6 cellular contexts compared by ENCODE assay signal in the genomic region with DNA sequence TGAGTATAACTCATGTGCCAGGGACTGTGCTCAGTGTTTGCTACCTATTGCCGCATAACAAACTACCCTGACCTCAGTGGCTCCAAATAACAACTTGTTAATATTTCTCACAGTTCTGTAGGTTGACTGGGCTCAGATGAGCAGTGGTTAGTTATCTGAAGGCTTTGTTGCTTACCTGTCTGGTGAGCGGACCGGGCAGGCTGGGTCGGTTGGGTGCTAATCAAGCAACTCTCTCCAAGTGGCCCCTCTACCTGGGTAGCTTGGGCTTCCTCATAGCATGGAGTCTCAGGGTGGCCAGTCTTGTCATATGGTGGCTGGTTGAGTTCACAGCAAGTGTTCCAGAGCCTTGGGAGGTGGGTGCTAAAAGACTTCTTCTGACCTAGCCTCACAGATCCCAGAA.
"Had no signal": no experiment of that assay in that cellular context is flagged by ENCODE, and none has a peak within 500 bp of the region (broad histone marks: within the 10 kb centered on the region; RNA-seq: fewer than 3 reads in every experiment).

No MANE protein-coding gene starts in this region.

- H3K4me3 ChIP-seq: GM23248, K562 had no signal

- DNase-seq: GM23248, GOT3, H7, HCEC 1CT, IMR-90 had no signal

- H2AFZ ChIP-seq: GM23248 had no signal

- H3K27ac ChIP-seq: GM23248 had no signal

- H3K9ac ChIP-seq: GM23248 had no signal

- ATAC-seq: K562 had no signal
